ENCODE assay signal across 1 cellular context in genomic region chr7:143289888-143290287, GRCh38.
TF ChIP-seq lines count a peak whose summit lies in the region.

No MANE protein-coding gene starts in this region.

TF ChIP-seq in HEK293, 187 proteins besides CTCF, POLR2A, EP300 and RAD21:
- TF ChIP-seq, protein P1, sequence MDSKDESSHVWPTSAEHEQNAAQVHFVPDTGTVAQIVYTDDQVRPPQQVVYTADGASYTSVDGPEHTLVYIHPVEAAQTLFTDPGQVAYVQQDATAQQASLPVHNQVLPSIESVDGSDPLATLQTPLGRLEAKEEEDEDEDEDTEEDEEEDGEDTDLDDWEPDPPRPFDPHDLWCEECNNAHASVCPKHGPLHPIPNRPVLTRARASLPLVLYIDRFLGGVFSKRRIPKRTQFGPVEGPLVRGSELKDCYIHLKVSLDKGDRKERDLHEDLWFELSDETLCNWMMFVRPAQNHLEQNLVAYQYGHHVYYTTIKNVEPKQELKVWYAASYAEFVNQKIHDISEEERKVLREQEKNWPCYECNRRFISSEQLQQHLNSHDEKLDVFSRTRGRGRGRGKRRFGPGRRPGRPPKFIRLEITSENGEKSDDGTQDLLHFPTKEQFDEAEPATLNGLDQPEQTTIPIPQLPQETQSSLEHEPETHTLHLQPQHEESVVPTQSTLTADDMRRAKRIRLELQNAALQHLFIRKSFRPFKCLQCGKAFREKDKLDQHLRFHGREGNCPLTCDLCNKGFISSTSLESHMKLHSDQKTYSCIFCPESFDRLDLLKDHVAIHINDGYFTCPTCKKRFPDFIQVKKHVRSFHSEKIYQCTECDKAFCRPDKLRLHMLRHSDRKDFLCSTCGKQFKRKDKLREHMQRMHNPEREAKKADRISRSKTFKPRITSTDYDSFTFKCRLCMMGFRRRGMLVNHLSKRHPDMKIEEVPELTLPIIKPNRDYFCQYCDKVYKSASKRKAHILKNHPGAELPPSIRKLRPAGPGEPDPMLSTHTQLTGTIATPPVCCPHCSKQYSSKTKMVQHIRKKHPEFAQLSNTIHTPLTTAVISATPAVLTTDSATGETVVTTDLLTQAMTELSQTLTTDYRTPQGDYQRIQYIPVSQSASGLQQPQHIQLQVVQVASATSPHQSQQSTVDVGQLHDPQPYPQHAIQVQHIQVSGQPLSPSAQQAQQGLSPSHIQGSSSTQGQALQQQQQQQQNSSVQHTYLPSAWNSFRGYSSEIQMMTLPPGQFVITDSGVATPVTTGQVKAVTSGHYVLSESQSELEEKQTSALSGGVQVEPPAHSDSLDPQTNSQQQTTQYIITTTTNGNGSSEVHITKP (tag by site-specific recombination; IDR thresholded peaks at IDR 0.05), result 0 out of 2 replicates have a peak, but pooled peaks have one; percentile 38
- peak; percentile 98 for TF ChIP-seq ZNF362 (tag by site-specific recombination; IDR thresholded peaks at IDR 0.05)
- TF ChIP-seq, protein P2, sequence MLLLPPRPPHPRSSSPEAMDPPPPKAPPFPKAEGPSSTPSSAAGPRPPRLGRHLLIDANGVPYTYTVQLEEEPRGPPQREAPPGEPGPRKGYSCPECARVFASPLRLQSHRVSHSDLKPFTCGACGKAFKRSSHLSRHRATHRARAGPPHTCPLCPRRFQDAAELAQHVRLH (tag by site-specific recombination; IDR thresholded peaks at IDR 0.05), result 0 out of 2 replicates have a peak, but pooled peaks have one; percentile 10
